ENCODE assay signal across 8 cellular contexts in genomic region chr20:46363874-46364669, GRCh38. TPM values are rescaled to one million over a fixed set of nuclear protein-coding genes. Genes with fewer than 3 reads are reported as not detected.
DNase-seq lines count a peak whose midpoint lies in the region; ATAC-seq and TF ChIP-seq lines count a peak whose summit lies in the region.

No MANE protein-coding gene starts in this region.

- TF ChIP-seq CTCF in 22Rv1 (IDR thresholded peaks at IDR 0.05) (no peak), spleen (IDR thresholded peaks at IDR 0.05 in 8 of 11, conservative IDR thresholded peaks at IDR 0.05 in 3 of 11) (no peak)

- intact Hi-C loops in spleen (cut with DNase I; ENCODE audit: low total_unique reads), result no loop called here

- 0 to 1% (median 1%) methylated on average over 33 to 64 of the region's 64 CpGs for WGBS in spleen, 5 donors

- H3K27me3 ChIP-seq in spleen (replicated peaks in 1 of 7), result no peaks in the 10 kb centered on the region

- ATAC-seq in GM18511 (IDR thresholded peaks at IDR 0.05; ENCODE audit: unreplicated experiment), result peak; percentile 81
- peak; percentile 67 for ATAC-seq in HG03064 (IDR thresholded peaks at IDR 0.05; ENCODE audit: low read depth, unreplicated experiment)

- peaks cover 0 to 78% (median 33%) of the 10 kb centered on the region in 6 donors for H3K36me3 ChIP-seq in spleen

- H3K27ac ChIP-seq in 22Rv1 (peak overlapping the region; percentile 94), spleen (peak overlapping the region; percentile 99 to 100 (median 99))

- DNase-seq in NCI-H2227 (lab: John Stamatoyannopoulos, UW; ENCODE audit: unreplicated experiment), result peak; percentile 93
- peak; percentile 73 for DNase-seq in activated CD4-positive, CD25-positive, alpha-beta regulatory T cell treated with anti-CD3 and anti-CD28 coated beads, Interleukin-2, amount 50 U/mL, for 16 hours (ENCODE audit: low read depth, low spot score)
- DNase-seq in central memory CD4-positive, alpha-beta T cell, result peak; percentile 86
- DNase-seq in iris pigment epithelial cell (ENCODE audit: low read depth), result peak; percentile 92
- peak; percentile 96 for DNase-seq in spleen

- peak overlapping the region; percentile 87 to 98 (median 98) for H3K4me3 ChIP-seq in spleen

- no peaks in the 10 kb centered on the region for H3K9me3 ChIP-seq in spleen

- H3K4me1 ChIP-seq in spleen, result peaks cover 26 to 72% (median 66%) of the 10 kb centered on the region in 6 donors

- TF ChIP-seq POLR2A in spleen (IDR thresholded peaks at IDR 0.05), result peak in 2 of 3 donors; percentile 28 to 68

RNA-seq across cellular contexts. Expression of gene ELMO2, which starts 42.3 kb away (rescaled TPM):
- 10 to 100 TPM; 52.3 to 80.2 (median 70.0) TPM for total RNA-seq in spleen
- 10 to 100 TPM; 17.2 to 27.3 (median 18.4) TPM for polyA plus RNA-seq in spleen

RNA-seq across cellular contexts. Expression of gene CDH22, which starts 55.8 kb away (rescaled TPM):
- total RNA-seq in spleen, result not detected
- not detected for polyA plus RNA-seq in spleen

Comparison
In these comparisons a context has a peak if more than half of its experiments do, and no peak if none do; other contexts are left out.
1. Peak in every context shown above with its lines: DNase-seq, ATAC-seq, H3K4me3 ChIP-seq and H3K27ac ChIP-seq.